In the genomic region with DNA sequence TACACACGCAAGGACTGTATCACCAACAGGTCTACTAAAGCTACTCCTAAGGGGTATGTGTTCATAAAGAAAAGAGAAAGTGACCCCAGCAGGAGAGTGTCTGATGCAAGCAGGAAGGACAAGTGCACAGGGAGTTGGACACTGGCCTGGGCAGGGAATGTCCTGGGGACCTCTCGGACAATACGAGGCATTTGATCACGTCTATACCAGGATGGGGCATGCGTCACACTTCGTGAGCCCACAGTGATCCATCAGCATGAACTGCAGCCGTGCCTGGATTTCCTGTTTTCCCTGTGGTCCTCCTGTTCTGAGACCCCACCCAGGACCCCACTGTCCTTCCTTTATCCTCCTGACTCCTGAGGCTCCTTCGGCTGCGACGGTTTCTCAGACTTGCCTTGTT, we compare ENCODE assay signal across 18 cellular contexts.
DNase-seq lines count a peak whose midpoint lies in the region; ATAC-seq and TF ChIP-seq lines count a peak whose summit lies in the region.
"Had no signal": no experiment of that assay in that cellular context is flagged by ENCODE, and none has a peak within 500 bp of the region (broad histone marks: within the 10 kb centered on the region; RNA-seq: fewer than 3 reads in every experiment).

No MANE protein-coding gene starts in this region.

- no peak for ATAC-seq in T-cell (replicated peaks in 1 of 4)
- peak; percentile 11 to 59 (median 12) for ATAC-seq in heart left ventricle
- ATAC-seq in GM21390 (IDR thresholded peaks at IDR 0.05; ENCODE audit: unreplicated experiment), result no peak
- ATAC-seq in HG02840 (IDR thresholded peaks at IDR 0.05; ENCODE audit: low FRiP score, unreplicated experiment), result no peak
- ATAC-seq: natural killer cell treated with Interleukin-12 subunit alpha and Interleukin-12 subunit beta and Interleukin-15 and Interleukin-18, amount 100 ng/mL, for 72 hours had no signal

- peaks cover 5% of the 10 kb centered on the region for H3K27me3 Mint-ChIP-seq in T-helper 1 cell treated with Interleukin-12 subunit alpha and Interleukin-12 subunit beta and Interleukin-4 antibody, amounts not matched to agents 30 μg/mL and 1 μg/mL, for 36 hours (ENCODE audit: low read depth)
- no peaks in the 10 kb centered on the region for H3K27me3 Mint-ChIP-seq in T-cell

- TF ChIP-seq POLR2A in heart left ventricle (IDR thresholded peaks at IDR 0.05), result no peak

- peak overlapping the region; percentile 88 for H3K27ac Mint-ChIP-seq in T-helper 1 cell treated with Interleukin-12 subunit alpha and Interleukin-12 subunit beta and Interleukin-4 antibody, amounts not matched to agents 30 μg/mL and 1 μg/mL, for 36 hours
- H3K27ac Mint-ChIP-seq in T-cell, result peak overlapping the region; percentile 88 to 89

- no peaks in the 10 kb centered on the region for H3K9me3 Mint-ChIP-seq in T-helper 1 cell treated with Interleukin-12 subunit alpha and Interleukin-12 subunit beta and Interleukin-4 antibody, amounts not matched to agents 30 μg/mL and 1 μg/mL, for 36 hours
- H3K9me3 Mint-ChIP-seq in T-cell, result no peaks in the 10 kb centered on the region
- H3K9me3 Mint-ChIP-seq: natural killer cell treated with Interleukin-12 subunit alpha and Interleukin-12 subunit beta and Interleukin-15 and Interleukin-18, amount 100 ng/mL, for 72 hours had no signal

- H3K9me3 ChIP-seq in heart left ventricle (no peaks in the 10 kb centered on the region), neutrophil (no peaks in the 10 kb centered on the region)
- H3K9me3 ChIP-seq: tibial nerve had no signal

- H3K4me3 Mint-ChIP-seq in T-helper 1 cell treated with Interleukin-12 subunit alpha and Interleukin-12 subunit beta and Interleukin-4 antibody, amounts not matched to agents 30 μg/mL and 1 μg/mL, for 36 hours, result peak overlapping the region; percentile 66
- H3K4me3 Mint-ChIP-seq in T-cell, result peak overlapping the region in 2 of 3 donors; percentile 47 to 79

- intact Hi-C loops in heart left ventricle (cut with DNase I), result loop anchor here in 2 of 10 donors (5.0 to 10.0 kb wide), 3 partner anchors 45 to 108 kb away; no protein-coding TSS in a partner anchor

- peaks cover 0 to 79% (median 62%) of the 10 kb centered on the region in 12 donors for H3K4me1 ChIP-seq in heart left ventricle
- H3K4me1 ChIP-seq in neutrophil (ENCODE audit: control insufficient read depth in 1 of 2, insufficient read depth in 1 of 2, low read depth in 1 of 2, low read length in 1 of 2), result peaks cover 43 to 46% of the 10 kb centered on the region in 2 experiments

- H3K36me3 ChIP-seq in heart left ventricle, result peaks cover 0 to 5% (median 0%) of the 10 kb centered on the region in 9 donors
- no peaks in the 10 kb centered on the region for H3K36me3 ChIP-seq in neutrophil

- H3K4me1 Mint-ChIP-seq in T-helper 1 cell treated with Interleukin-12 subunit alpha and Interleukin-12 subunit beta and Interleukin-4 antibody, amounts not matched to agents 30 μg/mL and 1 μg/mL, for 36 hours (ENCODE audit: low read depth), result peaks cover 55% of the 10 kb centered on the region
- H3K4me1 Mint-ChIP-seq in T-cell, result peaks cover 64 to 81% (median 69%) of the 10 kb centered on the region in 3 donors

- H3K4me3 ChIP-seq in heart left ventricle (no peak overlapping the region), neutrophil (ENCODE audit: low read depth in 1 of 2, low read length in 1 of 2) (no peak overlapping the region)
- H3K4me3 ChIP-seq: tibial nerve had no signal

- no peak for DNase-seq in T-helper 1 cell
- DNase-seq in T-cell, result no peak
- peak in 2 of 5 donors; percentile 17 to 28 for DNase-seq in heart left ventricle
- no peak for DNase-seq in HuH-7.5 (ENCODE audit: low spot score)
- DNase-seq: activated CD4-positive, alpha-beta T cell treated with anti-CD3 and anti-CD28 coated beads, Interleukin-2, amount 50 U/mL, for 4 hours; hypothalamus; NCI-H345; stimulated activated CD4-positive, alpha-beta T cell treated with anti-CD3 and anti-CD28 coated beads, Interleukin-4, amount 100 ng/mL, for 1 hour; stimulated activated CD8-positive, alpha-beta memory T cell treated with anti-CD3 and anti-CD28 coated beads, Interleukin-4, amount 100 ng/mL, for 48 hours; T1000 had no signal

- H3K36me3 Mint-ChIP-seq in T-helper 1 cell treated with Interleukin-12 subunit alpha and Interleukin-12 subunit beta and Interleukin-4 antibody, amounts not matched to agents 30 μg/mL and 1 μg/mL, for 36 hours (ENCODE audit: low read depth), result peaks cover 21% of the 10 kb centered on the region
- H3K36me3 Mint-ChIP-seq in T-cell, result peaks cover 3% of the 10 kb centered on the region
- H3K36me3 Mint-ChIP-seq: natural killer cell treated with Interleukin-12 subunit alpha and Interleukin-12 subunit beta and Interleukin-15 and Interleukin-18, amount 100 ng/mL, for 72 hours had no signal

- H3K27me3 ChIP-seq in heart left ventricle (no peaks in the 10 kb centered on the region), neutrophil (no peaks in the 10 kb centered on the region)
- H3K27me3 ChIP-seq: tibial nerve had no signal

- TF ChIP-seq CTCF in heart left ventricle (IDR thresholded peaks at IDR 0.05) (no peak), neutrophil (IDR thresholded peaks at IDR 0.05) (no peak)

- H3K27ac ChIP-seq in heart left ventricle (peak overlapping the region in 8 of 12 donors; percentile 2 to 82 (median 53)), neutrophil (peak overlapping the region; percentile 9)
- H3K27ac ChIP-seq: 22Rv1, C4-2B had no signal

- 60 to 76% (median 70%) methylated on average over 10 of the region's 10 CpGs for whole genome bisulfite sequencing in heart left ventricle, 4 donors

- CTCF ChIA-PET in T-cell (lab: Charles Lee), result no interaction called here

- POLR2A ChIA-PET in T-cell (lab: Charles Lee), result no interaction called here

Comparison
In these comparisons a context has a peak if more than half of its experiments do, and no peak if none do; other contexts are left out.
1. ATAC-seq: peak in heart left ventricle (4 of 4); none in T-cell (0 of 4), GM21390 (single experiment) and HG02840 (single experiment).